8 cellular contexts compared by ENCODE assay signal in genomic region chr5:151772029-151772867, GRCh38. TPM values are rescaled to one million over a fixed set of nuclear protein-coding genes. Genes with fewer than 3 reads are reported as not detected.
DNase-seq lines count a peak whose midpoint lies in the region; ATAC-seq and TF ChIP-seq lines count a peak whose summit lies in the region.

No MANE protein-coding gene starts in this region.

- peaks cover 60% of the 10 kb centered on the region for H3K79me2 ChIP-seq in ACC112 (ENCODE audit: control insufficient read depth, insufficient read depth, low read length, unreplicated experiment)

- H3K4me3 ChIP-seq in ACC112 (ENCODE audit: low read depth, low read length) (peak overlapping the region; percentile 95), transverse colon (peak overlapping the region; percentile 68 to 86 (median 78))

- TF ChIP-seq CTCF in GM13977 (IDR thresholded peaks at IDR 0.05; ENCODE audit: extremely low read depth, insufficient read depth, missing control alignments) (no peak), foreskin keratinocyte (conservative IDR thresholded peaks at IDR 0.05) (no peak), transverse colon (IDR thresholded peaks at IDR 0.05) (no peak)

- DNase-seq in GM13977 (ENCODE audit: low spot score) (peak; percentile 30), NCI-H2029 treated with DMSO at 0.1 percent for 48 hours (lab: John Stamatoyannopoulos, UW) (peak; percentile 28), foreskin keratinocyte (peak in 1 of 2 donors; percentile 20), nucleus accumbens (lab: John Stamatoyannopoulos, UW) (peak in 35 of 56 donors; percentile 26 to 86 (median 51)), transverse colon (peak; percentile 56)
- DNase-seq in activated T-helper 2 cell treated with anti-CD3 and anti-CD28 coated beads, Interferon-gamma antibody, Interleukin-2, Interleukin-4, amounts not matched to agents 10 μg/mL and 5 μg/mL and 100 μg/mL, durations not matched to agents 14 hours and 24 hours and 36 hours (ENCODE audit: low spot score), result peak; percentile 53

- WGBS in transverse colon (ENCODE audit: low coverage in 1 of 2), 2 donors, result 0% methylated on average over 37 of the region's 87 CpGs; no CpG with 5 or more reads in 1 of the 2 donors

- H3K27ac Mint-ChIP-seq in activated T-helper 2 cell treated with anti-CD3 and anti-CD28 coated beads, Interferon-gamma antibody, Interleukin-2, Interleukin-4, amounts not matched to agents 10 μg/mL and 5 μg/mL and 100 μg/mL, durations not matched to agents 14 hours and 24 hours and 36 hours, result peak overlapping the region; percentile 76

- H3K4me3 Mint-ChIP-seq in activated T-helper 2 cell treated with anti-CD3 and anti-CD28 coated beads, Interferon-gamma antibody, Interleukin-2, Interleukin-4, amounts not matched to agents 10 μg/mL and 5 μg/mL and 100 μg/mL, durations not matched to agents 14 hours and 24 hours and 36 hours (ENCODE audit: low read depth), result peak overlapping the region; percentile 93

- intact Hi-C loops in activated T-helper 2 cell treated with anti-CD3 and anti-CD28 coated beads, Interferon-gamma antibody, Interleukin-2, Interleukin-4, amounts not matched to agents 10 μg/mL and 5 μg/mL and 100 μg/mL, durations not matched to agents 14 hours and 24 hours and 36 hours (cut with micrococcal nuclease), result loop anchor here (10.0 kb wide), 3 partner anchors 687 to 1417 kb away; partner anchors contain the start of genes TCOF1 and TNIP1
- intact Hi-C loops in transverse colon (cut with DNase I; ENCODE audit: low total_unique reads), result no loop called here

- H3K27me3 Mint-ChIP-seq in activated T-helper 2 cell treated with anti-CD3 and anti-CD28 coated beads, Interferon-gamma antibody, Interleukin-2, Interleukin-4, amounts not matched to agents 10 μg/mL and 5 μg/mL and 100 μg/mL, durations not matched to agents 14 hours and 24 hours and 36 hours (ENCODE audit: low read depth), result no peaks in the 10 kb centered on the region

- H3K36me3 ChIP-seq in ACC112 (ENCODE audit: insufficient read depth, low read length), result peaks cover 3% of the 10 kb centered on the region; the same call in 1 of the 2 replicates
- H3K36me3 ChIP-seq in transverse colon, result no peaks in the 10 kb centered on the region

- no peaks in the 10 kb centered on the region for H3K9me3 Mint-ChIP-seq in activated T-helper 2 cell treated with anti-CD3 and anti-CD28 coated beads, Interferon-gamma antibody, Interleukin-2, Interleukin-4, amounts not matched to agents 10 μg/mL and 5 μg/mL and 100 μg/mL, durations not matched to agents 14 hours and 24 hours and 36 hours

- peaks cover 44% of the 10 kb centered on the region for H3K36me3 Mint-ChIP-seq in activated T-helper 2 cell treated with anti-CD3 and anti-CD28 coated beads, Interferon-gamma antibody, Interleukin-2, Interleukin-4, amounts not matched to agents 10 μg/mL and 5 μg/mL and 100 μg/mL, durations not matched to agents 14 hours and 24 hours and 36 hours (ENCODE audit: low read depth)

- peaks cover 35% of the 10 kb centered on the region for H3K4me1 Mint-ChIP-seq in activated T-helper 2 cell treated with anti-CD3 and anti-CD28 coated beads, Interferon-gamma antibody, Interleukin-2, Interleukin-4, amounts not matched to agents 10 μg/mL and 5 μg/mL and 100 μg/mL, durations not matched to agents 14 hours and 24 hours and 36 hours (ENCODE audit: low read depth)

- in situ Hi-C loops in GM13977 (cut with MboI; ENCODE audit: low pct_unique_long_range_greater_than_20kb, low sequenced_read_pairs, unreplicated experiment) (no loop called here), transverse colon (cut with MboI; ENCODE audit: low pct_ligation_motif_present in 1 of 4, low pct_unique_long_range_greater_than_20kb in 1 of 4, low sequenced_read_pairs in 3 of 4) (loop anchor here in 1 of 4 donors (25.0 kb wide), 1 partner anchor 310 kb away; no protein-coding TSS in a partner anchor)

- H3K27ac ChIP-seq in ACC112 (ENCODE audit: low read depth, low read length) (peak overlapping the region; percentile 81), foreskin keratinocyte (peak overlapping the region; percentile 69), transverse colon (peak overlapping the region; percentile 93 to 99 (median 98))

- TF ChIP-seq EP300 in transverse colon (IDR thresholded peaks at IDR 0.05; ENCODE audit: low read depth), result no peak

- no peaks in the 10 kb centered on the region for H3K9me3 ChIP-seq in transverse colon

- peaks cover 21% of the 10 kb centered on the region for H3K4me1 ChIP-seq in ACC112 (ENCODE audit: control insufficient read depth, insufficient read depth, low read length, unreplicated experiment)
- H3K4me1 ChIP-seq in foreskin keratinocyte, result peaks cover 13% of the 10 kb centered on the region
- peaks cover 23 to 55% (median 42%) of the 10 kb centered on the region in 4 donors for H3K4me1 ChIP-seq in transverse colon

- no peaks in the 10 kb centered on the region for H3K27me3 ChIP-seq in ACC112 (ENCODE audit: insufficient read depth, low read length)
- no peaks in the 10 kb centered on the region for H3K27me3 ChIP-seq in foreskin keratinocyte
- H3K27me3 ChIP-seq in transverse colon, result no peaks in the 10 kb centered on the region

- no peak for TF ChIP-seq POLR2A in transverse colon (IDR thresholded peaks at IDR 0.05)

- ATAC-seq in foreskin keratinocyte, result peak; percentile 0
- ATAC-seq in GM18870 (IDR thresholded peaks at IDR 0.05; ENCODE audit: unreplicated experiment), result no peak

- peak overlapping the region; percentile 34 for H2AFZ ChIP-seq in ACC112 (ENCODE audit: low read length, unreplicated experiment)

RNA-seq across cellular contexts. Expression of gene G3BP1, which starts 0.5 kb away (rescaled TPM):
- total RNA-seq in activated T-helper 2 cell treated with anti-CD3 and anti-CD28 coated beads, Interferon-gamma antibody, Interleukin-2, Interleukin-4, amounts not matched to agents 10 μg/mL and 5 μg/mL and 100 μg/mL, durations not matched to agents 14 hours and 24 hours and 36 hours, result 296 and 312 TPM in 2 replicates
- total RNA-seq in foreskin keratinocyte (270 and 295 TPM in 2 replicates), transverse colon (10 to 100 TPM; 35.4 to 88.6 (median 66.7) TPM)
- 74.1 and 96.7 TPM in 2 replicates for polyA plus RNA-seq in foreskin keratinocyte

RNA-seq across cellular contexts. Expression of gene ATOX1, which starts 13.8 kb away (rescaled TPM):
- 69.8 and 82.8 TPM in 2 replicates for total RNA-seq in activated T-helper 2 cell treated with anti-CD3 and anti-CD28 coated beads, Interferon-gamma antibody, Interleukin-2, Interleukin-4, amounts not matched to agents 10 μg/mL and 5 μg/mL and 100 μg/mL, durations not matched to agents 14 hours and 24 hours and 36 hours
- 175 and 202 TPM in 2 replicates for total RNA-seq in foreskin keratinocyte
- 352 and 359 TPM in 2 replicates for polyA plus RNA-seq in foreskin keratinocyte
- 10 to 100 TPM in 2 of 4 donors, 1 to 10 TPM in 2; 5.0 to 81.1 (median 31.7) TPM for total RNA-seq in transverse colon
